32 cellular contexts compared by ENCODE assay signal in genomic region chr15:47390208-47390765, GRCh38.
"Had no signal": no experiment of that assay in that cellular context is flagged by ENCODE, and none has a peak within 500 bp of the region (broad histone marks: within the 10 kb centered on the region; RNA-seq: fewer than 3 reads in every experiment).

No MANE protein-coding gene starts in this region.

- H3K36me3 Mint-ChIP-seq: activated CD4-positive, alpha-beta memory T cell treated with anti-CD3 and anti-CD28 coated beads for 36 hours; activated CD8-positive, alpha-beta memory T cell treated with anti-CD3 and anti-CD28 coated beads, Interleukin-2, amount 10 ng/mL, durations not matched to agents 7 days and 5 days; activated naive CD4-positive, alpha-beta T cell treated with anti-CD3 and anti-CD28 coated beads, Interleukin-2, amount 50 U/mL, for 24 hours; activated naive CD8-positive, alpha-beta T cell treated with anti-CD3 and anti-CD28 coated beads for 36 hours had no signal

- H3K27me3 Mint-ChIP-seq: activated CD4-positive, alpha-beta memory T cell treated with anti-CD3 and anti-CD28 coated beads for 36 hours; activated CD4-positive, alpha-beta T cell treated with anti-CD3 and anti-CD28 coated beads for 36 hours; activated CD4-positive, alpha-beta T cell treated with anti-CD3 and anti-CD28 coated beads, Interleukin-2, amount 10 ng/mL, durations not matched to agents 24 days and 14 days; activated CD8-positive, alpha-beta memory T cell treated with anti-CD3 and anti-CD28 coated beads, Interleukin-2, amount 10 ng/mL, durations not matched to agents 7 days and 5 days; activated naive CD8-positive, alpha-beta T cell treated with anti-CD3 and anti-CD28 coated beads for 36 hours; activated naive CD8-positive, alpha-beta T cell treated with anti-CD3 and anti-CD28 coated beads, Interleukin-2, amount 50 U/mL, for 24 hours; central memory CD8-positive, alpha-beta T cell; dendritic cell treated with granulocyte-macrophage colony-stimulating factor and Interleukin-4, amounts not matched to agents 40 ng/mL and 50 ng/mL, for 4 days had no signal

- H3K4me3 ChIP-seq: adrenal gland, body of pancreas, breast epithelium, coronary artery, dorsolateral prefrontal cortex had no signal

- H3K27me3 ChIP-seq: adrenal gland, body of pancreas, breast epithelium had no signal

- DNase-seq: activated CD4-positive, alpha-beta memory T cell treated with anti-CD3 and anti-CD28 coated beads for 36 hours; activated CD4-positive, alpha-beta T cell treated with anti-CD3 and anti-CD28 coated beads for 36 hours; activated CD4-positive, alpha-beta T cell treated with anti-CD3 and anti-CD28 coated beads, Interleukin-2, amount 10 ng/mL, durations not matched to agents 24 days and 14 days; activated CD4-positive, CD25-positive, alpha-beta regulatory T cell; activated CD4-positive, CD25-positive, alpha-beta regulatory T cell treated with anti-CD3 and anti-CD28 coated beads, Interleukin-2, amount 50 U/mL, for 72 hours; activated CD8-positive, alpha-beta memory T cell treated with anti-CD3 and anti-CD28 coated beads, Interleukin-2, amount 10 ng/mL, durations not matched to agents 7 days and 5 days; activated CD8-positive, alpha-beta memory T cell treated with anti-CD3 and anti-CD28 coated beads, Interleukin-2, amount 50 U/mL, for 4 hours; activated CD8-positive, alpha-beta T cell treated with anti-CD3 and anti-CD28 coated beads, Interleukin-2, amount 10 ng/mL, durations not matched to agents 7 days and 5 days; activated effector memory CD4-positive, alpha-beta T cell treated with anti-CD3 and anti-CD28 coated beads, Interleukin-2, amount 50 U/mL, for 16 hours; activated naive CD4-positive, alpha-beta T cell treated with anti-CD3 and anti-CD28 coated beads for 36 hours; activated naive CD8-positive, alpha-beta T cell treated with anti-CD3 and anti-CD28 coated beads for 36 hours; activated naive CD8-positive, alpha-beta T cell treated with anti-CD3 and anti-CD28 coated beads, Interleukin-2, amount 50 U/mL, for 24 hours; activated T-cell treated with anti-CD3 and anti-CD28 coated beads, Interleukin-2, amount 50 U/mL, for 1 hour; activated T-cell treated with anti-CD3 and anti-CD28 coated beads, Interleukin-2, amount 50 U/mL, for 48 hours; adrenal gland; amygdala; aorta; body of pancreas; dorsolateral prefrontal cortex; effector memory CD4-positive, alpha-beta T cell; endodermal cell; foreskin fibroblast; head of caudate nucleus; hippocampal formation had no signal

- H3K27ac Mint-ChIP-seq: activated CD4-positive, alpha-beta memory T cell treated with anti-CD3 and anti-CD28 coated beads for 36 hours; activated CD4-positive, alpha-beta T cell treated with anti-CD3 and anti-CD28 coated beads for 36 hours; activated CD4-positive, alpha-beta T cell treated with anti-CD3 and anti-CD28 coated beads, Interleukin-2, amount 10 ng/mL, durations not matched to agents 24 days and 14 days; activated CD8-positive, alpha-beta memory T cell treated with anti-CD3 and anti-CD28 coated beads, Interleukin-2, amount 10 ng/mL, durations not matched to agents 7 days and 5 days; activated CD8-positive, alpha-beta T cell treated with anti-CD3 and anti-CD28 coated beads, Interleukin-2, amount 10 ng/mL, durations not matched to agents 7 days and 5 days; activated naive CD4-positive, alpha-beta T cell treated with anti-CD3 and anti-CD28 coated beads for 36 hours; activated naive CD4-positive, alpha-beta T cell treated with anti-CD3 and anti-CD28 coated beads, Interleukin-2, amount 50 U/mL, for 24 hours; activated naive CD8-positive, alpha-beta T cell treated with anti-CD3 and anti-CD28 coated beads for 36 hours; activated naive CD8-positive, alpha-beta T cell treated with anti-CD3 and anti-CD28 coated beads, Interleukin-2, amount 50 U/mL, for 24 hours; activated T-helper 1 cell treated with anti-CD3 and anti-CD28 coated beads, Interleukin-12 subunit alpha, Interleukin-12 subunit beta, Interleukin-2, Interleukin-4 antibody, amounts not matched to agents 30 ng/mL and 10 ng/mL and 1 ng/mL, durations not matched to agents 14 hours and 24 hours and 36 hours; activated T-helper 2 cell treated with anti-CD3 and anti-CD28 coated beads, Interferon-gamma antibody, Interleukin-2, Interleukin-4, amounts not matched to agents 10 μg/mL and 5 μg/mL and 100 μg/mL, durations not matched to agents 14 hours and 24 hours and 36 hours; dendritic cell treated with granulocyte-macrophage colony-stimulating factor and Interleukin-4, amounts not matched to agents 40 ng/mL and 50 ng/mL, for 4 days; endodermal cell had no signal

- H3K36me3 ChIP-seq: adrenal gland, breast epithelium had no signal

- H3K9me3 Mint-ChIP-seq: activated CD4-positive, alpha-beta T cell treated with anti-CD3 and anti-CD28 coated beads, Interleukin-2, amount 10 ng/mL, durations not matched to agents 24 days and 14 days; activated naive CD4-positive, alpha-beta T cell treated with anti-CD3 and anti-CD28 coated beads for 36 hours; activated naive CD8-positive, alpha-beta T cell treated with anti-CD3 and anti-CD28 coated beads for 36 hours; activated naive CD8-positive, alpha-beta T cell treated with anti-CD3 and anti-CD28 coated beads, Interleukin-2, amount 50 U/mL, for 24 hours; activated T-helper 1 cell treated with anti-CD3 and anti-CD28 coated beads, Interleukin-12 subunit alpha, Interleukin-12 subunit beta, Interleukin-2, Interleukin-4 antibody, amounts not matched to agents 30 ng/mL and 10 ng/mL and 1 ng/mL, durations not matched to agents 14 hours and 24 hours and 36 hours; activated T-helper 2 cell treated with anti-CD3 and anti-CD28 coated beads, Interferon-gamma antibody, Interleukin-2, Interleukin-4, amounts not matched to agents 10 μg/mL and 5 μg/mL and 100 μg/mL, durations not matched to agents 14 hours and 24 hours and 36 hours; dendritic cell treated with granulocyte-macrophage colony-stimulating factor and Interleukin-4, amounts not matched to agents 40 ng/mL and 50 ng/mL, for 4 days; endodermal cell had no signal

- H3K9me3 ChIP-seq: adrenal gland, body of pancreas, breast epithelium had no signal

- H3K4me1 Mint-ChIP-seq: activated CD4-positive, alpha-beta T cell treated with anti-CD3 and anti-CD28 coated beads for 36 hours; activated CD4-positive, alpha-beta T cell treated with anti-CD3 and anti-CD28 coated beads, Interleukin-2, amount 10 ng/mL, durations not matched to agents 24 days and 14 days; activated CD8-positive, alpha-beta memory T cell treated with anti-CD3 and anti-CD28 coated beads, Interleukin-2, amount 10 ng/mL, durations not matched to agents 7 days and 5 days; activated naive CD4-positive, alpha-beta T cell treated with anti-CD3 and anti-CD28 coated beads, Interleukin-2, amount 50 U/mL, for 24 hours; activated naive CD8-positive, alpha-beta T cell treated with anti-CD3 and anti-CD28 coated beads for 36 hours; activated naive CD8-positive, alpha-beta T cell treated with anti-CD3 and anti-CD28 coated beads, Interleukin-2, amount 50 U/mL, for 24 hours; central memory CD8-positive, alpha-beta T cell had no signal

- H3K27ac ChIP-seq: adrenal gland, body of pancreas, breast epithelium, coronary artery, dorsolateral prefrontal cortex had no signal

- H3K4me1 ChIP-seq: adrenal gland, breast epithelium had no signal

- H3K4me3 Mint-ChIP-seq: activated CD4-positive, alpha-beta memory T cell treated with anti-CD3 and anti-CD28 coated beads for 36 hours; activated CD4-positive, alpha-beta T cell treated with anti-CD3 and anti-CD28 coated beads for 36 hours; activated CD4-positive, alpha-beta T cell treated with anti-CD3 and anti-CD28 coated beads, Interleukin-2, amount 10 ng/mL, durations not matched to agents 24 days and 14 days; activated CD8-positive, alpha-beta memory T cell treated with anti-CD3 and anti-CD28 coated beads, Interleukin-2, amount 10 ng/mL, durations not matched to agents 7 days and 5 days; activated CD8-positive, alpha-beta T cell treated with anti-CD3 and anti-CD28 coated beads, Interleukin-2, amount 10 ng/mL, durations not matched to agents 7 days and 5 days; activated naive CD4-positive, alpha-beta T cell treated with anti-CD3 and anti-CD28 coated beads for 36 hours; activated naive CD4-positive, alpha-beta T cell treated with anti-CD3 and anti-CD28 coated beads, Interleukin-2, amount 50 U/mL, for 24 hours; activated naive CD8-positive, alpha-beta T cell treated with anti-CD3 and anti-CD28 coated beads for 36 hours; activated naive CD8-positive, alpha-beta T cell treated with anti-CD3 and anti-CD28 coated beads, Interleukin-2, amount 50 U/mL, for 24 hours; activated T-helper 1 cell treated with anti-CD3 and anti-CD28 coated beads, Interleukin-12 subunit alpha, Interleukin-12 subunit beta, Interleukin-2, Interleukin-4 antibody, amounts not matched to agents 30 ng/mL and 10 ng/mL and 1 ng/mL, durations not matched to agents 14 hours and 24 hours and 36 hours; central memory CD8-positive, alpha-beta T cell; dendritic cell treated with granulocyte-macrophage colony-stimulating factor and Interleukin-4, amounts not matched to agents 40 ng/mL and 50 ng/mL, for 4 days; endodermal cell had no signal

- ATAC-seq: activated CD4-positive, alpha-beta T cell treated with anti-CD3 and anti-CD28 coated beads for 36 hours; activated CD8-positive, alpha-beta memory T cell treated with anti-CD3 and anti-CD28 coated beads, Interleukin-2, amount 10 ng/mL, durations not matched to agents 7 days and 5 days; activated CD8-positive, alpha-beta T cell treated with anti-CD3 and anti-CD28 coated beads, Interleukin-2, amount 10 ng/mL, durations not matched to agents 7 days and 5 days; activated naive CD8-positive, alpha-beta T cell treated with anti-CD3 and anti-CD28 coated beads, Interleukin-2, amount 50 U/mL, for 24 hours; body of pancreas; esophagus mucosa had no signal
